21 cellular contexts compared by ENCODE assay signal in genomic region chr3:12574656-12575055, GRCh38. TPM values are rescaled to one million over a fixed set of nuclear protein-coding genes. Genes with fewer than 3 reads are reported as not detected.
"Had no signal": no experiment of that assay in that cellular context is flagged by ENCODE, and none has a peak within 500 bp of the region (broad histone marks: within the 10 kb centered on the region; RNA-seq: fewer than 3 reads in every experiment).

No MANE protein-coding gene starts in this region.

- FAIRE-seq: keratinocyte, small intestine had no signal

- H3K27me3 ChIP-seq: gastroesophageal sphincter, transverse colon had no signal

- H3K9me3 Mint-ChIP-seq: activated naive CD8-positive, alpha-beta T cell treated with anti-CD3 and anti-CD28 coated beads, Interleukin-2, amount 10 ng/mL, durations not matched to agents 7 days and 5 days; activated T-helper 1 cell treated with anti-CD3 and anti-CD28 coated beads, Interleukin-12 subunit alpha, Interleukin-12 subunit beta, Interleukin-2, Interleukin-4 antibody, amounts not matched to agents 30 ng/mL and 10 ng/mL and 1 ng/mL, durations not matched to agents 14 hours and 24 hours and 36 hours; dendritic cell treated with granulocyte-macrophage colony-stimulating factor and Interleukin-4, amounts not matched to agents 40 ng/mL and 50 ng/mL, for 4 days; effector memory CD8-positive, alpha-beta T cell; natural killer cell treated with Interleukin-12 subunit alpha and Interleukin-12 subunit beta and Interleukin-15 and Interleukin-18, amount 100 ng/mL, for 72 hours had no signal

- H3K27ac Mint-ChIP-seq: activated T-helper 1 cell treated with anti-CD3 and anti-CD28 coated beads, Interleukin-12 subunit alpha, Interleukin-12 subunit beta, Interleukin-2, Interleukin-4 antibody, amounts not matched to agents 30 ng/mL and 10 ng/mL and 1 ng/mL, durations not matched to agents 14 hours and 24 hours and 36 hours; dendritic cell treated with granulocyte-macrophage colony-stimulating factor and Interleukin-4, amounts not matched to agents 40 ng/mL and 50 ng/mL, for 4 days; natural killer cell treated with Interleukin-12 subunit alpha and Interleukin-12 subunit beta and Interleukin-15 and Interleukin-18, amount 100 ng/mL, for 72 hours had no signal

- H3K4me1 Mint-ChIP-seq: activated naive CD8-positive, alpha-beta T cell treated with anti-CD3 and anti-CD28 coated beads, Interleukin-2, amount 10 ng/mL, durations not matched to agents 7 days and 5 days had no signal

- H3K4me3 ChIP-seq: gastroesophageal sphincter, transverse colon had no signal

- H3K27me3 Mint-ChIP-seq: activated naive CD8-positive, alpha-beta T cell treated with anti-CD3 and anti-CD28 coated beads, Interleukin-2, amount 10 ng/mL, durations not matched to agents 7 days and 5 days; dendritic cell treated with granulocyte-macrophage colony-stimulating factor and Interleukin-4, amounts not matched to agents 40 ng/mL and 50 ng/mL, for 4 days; effector memory CD8-positive, alpha-beta T cell; natural killer cell treated with Interleukin-12 subunit alpha and Interleukin-12 subunit beta and Interleukin-15 and Interleukin-18, amount 100 ng/mL, for 72 hours had no signal

- ATAC-seq: activated CD4-positive, CD25-positive, alpha-beta regulatory T cell treated with anti-CD3 and anti-CD28 coated beads, Interleukin-2, amount 50 U/mL, for 24 hours; effector memory CD8-positive, alpha-beta T cell; gastroesophageal sphincter; natural killer cell treated with Interleukin-12 subunit alpha and Interleukin-12 subunit beta and Interleukin-15 and Interleukin-18, amount 100 ng/mL, for 72 hours had no signal

- H3K4me3 Mint-ChIP-seq: activated naive CD8-positive, alpha-beta T cell treated with anti-CD3 and anti-CD28 coated beads, Interleukin-2, amount 10 ng/mL, durations not matched to agents 7 days and 5 days; activated T-helper 1 cell treated with anti-CD3 and anti-CD28 coated beads, Interleukin-12 subunit alpha, Interleukin-12 subunit beta, Interleukin-2, Interleukin-4 antibody, amounts not matched to agents 30 ng/mL and 10 ng/mL and 1 ng/mL, durations not matched to agents 14 hours and 24 hours and 36 hours; dendritic cell treated with granulocyte-macrophage colony-stimulating factor and Interleukin-4, amounts not matched to agents 40 ng/mL and 50 ng/mL, for 4 days; effector memory CD8-positive, alpha-beta T cell; natural killer cell treated with Interleukin-12 subunit alpha and Interleukin-12 subunit beta and Interleukin-15 and Interleukin-18, amount 100 ng/mL, for 72 hours had no signal

- H3K9me3 ChIP-seq: gastroesophageal sphincter, transverse colon had no signal

- DNase-seq: activated naive CD4-positive, alpha-beta T cell; activated naive CD8-positive, alpha-beta T cell treated with anti-CD3 and anti-CD28 coated beads, Interleukin-2, amount 10 ng/mL, durations not matched to agents 7 days and 5 days; aorta; effector memory CD8-positive, alpha-beta T cell; nucleus accumbens; posterior cingulate gyrus; small intestine; stimulated activated CD4-positive, alpha-beta T cell treated with anti-CD3 and anti-CD28 coated beads, Interleukin-4, amount 100 ng/mL, for 24 hours; stimulated activated naive CD4-positive, alpha-beta T cell treated with Interleukin-2 at 50 U/mL for 16 hours; SW 1271; transverse colon had no signal

- H3K27ac ChIP-seq: epithelial cell of prostate, gastroesophageal sphincter, transverse colon had no signal

RNA-seq across cellular contexts. Expression of gene MKRN2OS, which starts 29.4 kb away (rescaled TPM):
- total RNA-seq: activated CD8-positive, alpha-beta memory T cell treated with anti-CD3 and anti-CD28 coated beads for 36 hours; activated naive CD8-positive, alpha-beta T cell treated with anti-CD3 and anti-CD28 coated beads, Interleukin-2, amount 10 ng/mL, durations not matched to agents 7 days and 5 days; activated T-helper 1 cell treated with anti-CD3 and anti-CD28 coated beads, Interleukin-12 subunit alpha, Interleukin-12 subunit beta, Interleukin-2, Interleukin-4 antibody, amounts not matched to agents 30 ng/mL and 10 ng/mL and 1 ng/mL, durations not matched to agents 14 hours and 24 hours and 36 hours; aorta; cerebellum; mesenteric fat pad; natural killer cell treated with Interleukin-12 subunit alpha and Interleukin-12 subunit beta and Interleukin-15 and Interleukin-18, amount 100 ng/mL, for 72 hours had no signal
